Comparison of ENCODE assay signal across 9 cellular contexts in the genomic region with DNA sequence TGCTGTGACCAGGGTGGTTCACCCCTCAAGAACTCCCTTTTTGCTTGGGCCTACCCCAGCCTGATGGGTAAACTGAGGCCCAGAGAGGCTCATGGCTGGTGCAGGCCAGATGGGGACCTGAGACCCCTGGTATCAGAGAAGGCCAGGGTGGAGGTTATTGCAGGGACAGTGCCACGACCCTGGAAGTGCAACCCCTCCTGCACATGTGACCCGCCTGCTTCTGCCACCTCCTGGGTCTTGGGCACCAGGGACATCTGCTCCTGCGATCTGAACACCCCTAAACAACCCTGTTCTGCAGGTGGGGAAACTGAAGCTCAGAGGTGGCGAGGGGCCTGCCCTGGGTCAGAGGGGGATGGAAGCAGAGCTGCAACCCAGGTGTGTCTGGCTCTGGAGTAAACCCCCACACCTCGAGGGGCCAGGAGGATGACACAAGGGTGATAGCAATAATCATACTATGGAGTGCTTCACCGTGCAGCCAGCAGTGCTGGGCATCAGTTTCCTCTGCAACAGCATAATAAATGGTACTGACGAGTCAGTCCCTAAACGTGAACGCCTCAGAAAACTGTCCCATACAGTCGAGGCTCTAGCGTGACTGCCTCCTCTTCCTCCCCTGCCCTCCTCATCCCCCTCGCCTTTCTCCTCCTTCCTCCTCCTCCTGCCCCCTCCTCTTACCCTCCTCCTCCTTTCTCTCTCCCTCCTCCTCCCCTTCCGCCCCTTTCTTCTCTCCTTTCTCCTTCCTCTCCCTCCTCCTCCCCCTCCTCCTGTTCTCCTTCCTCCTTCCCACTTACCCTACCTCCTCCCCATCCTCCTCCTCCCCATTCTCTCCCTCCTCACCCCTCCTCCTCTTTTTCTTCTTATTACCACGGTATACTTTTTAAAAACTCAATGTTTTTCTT.
"Had no signal": no experiment of that assay in that cellular context is flagged by ENCODE, and none has a peak within 500 bp of the region (broad histone marks: within the 10 kb centered on the region; RNA-seq: fewer than 3 reads in every experiment).

No MANE protein-coding gene starts in this region.

- H3K27ac ChIP-seq: brain microvascular endothelial cell, esophagus squamous epithelium, prostate gland, transverse colon, WERI-Rb-1 had no signal

- H3K36me3 ChIP-seq: prostate gland, transverse colon had no signal

- H3K4me1 ChIP-seq: prostate gland had no signal

- H3K4me3 ChIP-seq: lung, prostate gland, transverse colon had no signal

- DNase-seq: esophagus squamous epithelium had no signal

- H3K4me3 Mint-ChIP-seq: activated CD8-positive, alpha-beta T cell treated with anti-CD3 and anti-CD28 coated beads, Interleukin-2, amount 10 ng/mL, durations not matched to agents 7 days and 5 days; stimulated activated effector memory CD8-positive, alpha-beta T cell treated with anti-CD3 and anti-CD28 coated beads, Interleukin-12 subunit alpha, Interleukin-12 subunit beta, amount 100 ng/mL, for 72 hours had no signal

- H3K9me3 Mint-ChIP-seq: activated naive CD4-positive, alpha-beta T cell treated with anti-CD3 and anti-CD28 coated beads, Interleukin-2, amount 50 U/mL, for 72 hours; stimulated activated effector memory CD8-positive, alpha-beta T cell treated with anti-CD3 and anti-CD28 coated beads, Interleukin-12 subunit alpha, Interleukin-12 subunit beta, amount 100 ng/mL, for 72 hours had no signal

- H3K27ac Mint-ChIP-seq: activated CD8-positive, alpha-beta T cell treated with anti-CD3 and anti-CD28 coated beads, Interleukin-2, amount 10 ng/mL, durations not matched to agents 7 days and 5 days had no signal

- H3K9me3 ChIP-seq: esophagus squamous epithelium, prostate gland, transverse colon had no signal
